ENCODE assay signal across 13 cellular contexts in the genomic region with DNA sequence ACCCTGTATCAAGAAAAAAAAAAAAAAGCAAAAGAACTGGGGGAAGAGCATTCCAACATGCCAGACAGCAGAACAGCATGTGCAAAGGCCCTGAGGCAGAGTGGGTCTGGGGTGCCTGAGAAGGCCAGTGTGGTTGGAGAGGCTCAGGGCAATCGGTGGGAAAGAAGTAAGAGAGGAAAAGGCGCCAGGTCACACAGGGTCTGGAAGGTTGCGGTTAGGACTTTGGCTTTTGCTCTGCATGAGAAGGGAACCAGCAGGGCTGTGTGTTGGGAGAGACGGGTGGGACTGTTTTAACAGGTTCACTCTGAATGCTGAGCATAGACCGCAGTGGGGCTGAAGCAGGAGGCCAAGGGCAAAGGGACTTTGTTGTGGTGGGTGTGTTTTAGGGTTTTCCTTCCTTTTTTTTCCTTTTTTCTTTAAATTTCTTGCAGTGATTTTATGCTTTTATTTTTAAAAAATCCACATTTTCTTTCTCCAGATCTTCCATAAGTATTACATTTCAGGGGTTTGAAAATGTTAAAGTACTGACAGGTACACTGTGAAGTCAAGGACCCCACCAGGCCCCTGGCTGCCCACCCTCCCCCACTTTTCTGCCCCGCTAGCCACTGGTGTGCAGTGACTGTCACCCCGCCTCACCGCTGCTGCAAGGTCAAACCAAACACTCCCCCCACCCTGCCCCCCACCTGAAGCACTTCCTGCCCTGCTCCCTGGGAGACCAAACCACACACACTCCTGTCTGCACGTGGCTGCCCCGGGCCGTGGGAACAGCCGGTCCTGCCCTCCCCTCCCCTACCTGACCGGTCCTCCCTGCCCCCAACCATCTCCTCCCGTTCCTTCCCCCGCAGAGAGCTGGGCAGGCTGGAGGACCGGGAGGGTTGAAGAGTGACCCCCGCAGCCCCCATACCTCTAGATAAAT. TPM values are rescaled to one million over a fixed set of nuclear protein-coding genes. Genes with fewer than 3 reads are reported as not detected.
DNase-seq lines count a peak whose midpoint lies in the region; ATAC-seq and TF ChIP-seq lines count a peak whose summit lies in the region.
"Had no signal": no experiment of that assay in that cellular context is flagged by ENCODE, and none has a peak within 500 bp of the region (broad histone marks: within the 10 kb centered on the region; RNA-seq: fewer than 3 reads in every experiment).

No MANE protein-coding gene starts in this region.

- TF ChIP-seq POLR2A in testis (IDR thresholded peaks at IDR 0.05) (no peak), prostate gland (IDR thresholded peaks at IDR 0.05) (no peak)

- peak overlapping the region; percentile 79 for H3K27ac Mint-ChIP-seq in activated CD8-positive, alpha-beta T cell treated with anti-CD3 and anti-CD28 coated beads for 36 hours

- H3K36me3 Mint-ChIP-seq in activated CD8-positive, alpha-beta T cell treated with anti-CD3 and anti-CD28 coated beads for 36 hours (ENCODE audit: low read depth), result no peaks in the 10 kb centered on the region

- H3K4me1 Mint-ChIP-seq in activated CD8-positive, alpha-beta T cell treated with anti-CD3 and anti-CD28 coated beads for 36 hours (ENCODE audit: low read depth), result peaks cover 57% of the 10 kb centered on the region

- 41 to 45% methylated on average over 17 of the region's 17 CpGs for WGBS in testis, 2 donors
- WGBS in prostate gland, result 49% methylated on average over 17 of the region's 17 CpGs

- DNase-seq in activated CD8-positive, alpha-beta memory T cell treated with anti-CD3 and anti-CD28 coated beads for 24 hours, result peak; percentile 67
- no peak for DNase-seq in activated CD8-positive, alpha-beta memory T cell treated with anti-CD3 and anti-CD28 coated beads, Interleukin-2, amount 50 U/mL, for 4 hours
- DNase-seq in activated CD8-positive, alpha-beta T cell treated with anti-CD3 and anti-CD28 coated beads for 36 hours, result peak; percentile 49
- DNase-seq in kidney epithelial cell (ENCODE audit: low read depth), result peak; percentile 45
- peak; percentile 43 for DNase-seq in testis
- DNase-seq in D341Med (ENCODE audit: low spot score), result no peak
- DNase-seq in prostate gland (ENCODE audit: low spot score), result no peak
- DNase-seq: NCI-H1105 treated with DMSO at 0.1 percent for 48 hours, ovary had no signal

- POLR2A ChIA-PET in activated CD8-positive, alpha-beta T cell treated with anti-CD3 and anti-CD28 coated beads for 36 hours (lab: Charles Lee), result interaction anchor here (0.8 kb wide), 1 partner anchor 14 kb away, joined by 3 read pairs; no protein-coding TSS in a partner anchor

- H3K27me3 ChIP-seq in kidney epithelial cell (ENCODE audit: control insufficient read depth, insufficient read depth, low read length), result peaks cover 20% of the 10 kb centered on the region
- no peaks in the 10 kb centered on the region for H3K27me3 ChIP-seq in testis
- H3K27me3 ChIP-seq in prostate gland (replicated peaks; ENCODE audit: insufficient read depth), result no peaks in the 10 kb centered on the region
- H3K27me3 ChIP-seq: ovary had no signal

- ATAC-seq in activated CD8-positive, alpha-beta T cell treated with anti-CD3 and anti-CD28 coated beads for 36 hours, result no peak
- ATAC-seq in HG03354 (IDR thresholded peaks at IDR 0.05; ENCODE audit: poor library complexity, severe bottlenecking, unreplicated experiment), result no peak

- CTCF ChIA-PET in activated CD8-positive, alpha-beta T cell treated with anti-CD3 and anti-CD28 coated beads for 36 hours (lab: Charles Lee), result interaction anchor here (0.8 kb wide), 1 partner anchor 38 kb away, joined by 6 read pairs; no protein-coding TSS in a partner anchor

- H3K36me3 ChIP-seq in kidney epithelial cell (ENCODE audit: control insufficient read depth, insufficient read depth, low read length), result no peaks in the 10 kb centered on the region
- no peaks in the 10 kb centered on the region for H3K36me3 ChIP-seq in testis (ENCODE audit: low read depth, missing control alignments)
- H3K36me3 ChIP-seq in prostate gland, result no peaks in the 10 kb centered on the region
- H3K36me3 ChIP-seq: cardiac muscle cell, ovary had no signal

- H3K27me3 Mint-ChIP-seq in activated CD8-positive, alpha-beta T cell treated with anti-CD3 and anti-CD28 coated beads for 36 hours, result no peaks in the 10 kb centered on the region

- no peak overlapping the region for H3K4me3 ChIP-seq in kidney epithelial cell (ENCODE audit: low read depth, low read length)
- H3K4me3 ChIP-seq in testis, result no peak overlapping the region
- no peak overlapping the region for H3K4me3 ChIP-seq in prostate gland
- H3K4me3 ChIP-seq: cardiac muscle cell, ovary had no signal

- no peak overlapping the region for H3K4me3 Mint-ChIP-seq in activated CD8-positive, alpha-beta T cell treated with anti-CD3 and anti-CD28 coated beads for 36 hours

- no peak for TF ChIP-seq CTCF in activated CD8-positive, alpha-beta T cell treated with anti-CD3 and anti-CD28 coated beads for 36 hours (IDR thresholded peaks at IDR 0.05)
- no peak for TF ChIP-seq CTCF in kidney epithelial cell (IDR thresholded peaks at IDR 0.05; ENCODE audit: insufficient read depth, low read length, poor library complexity, severe bottlenecking)
- TF ChIP-seq CTCF in testis (IDR thresholded peaks at IDR 0.05), result no peak
- no peak for TF ChIP-seq CTCF in prostate gland (IDR thresholded peaks at IDR 0.05)

- H3K9me3 ChIP-seq in testis, result no peaks in the 10 kb centered on the region
- H3K9me3 ChIP-seq in prostate gland, result no peaks in the 10 kb centered on the region
- H3K9me3 ChIP-seq: ovary had no signal

- H3K9me3 Mint-ChIP-seq in activated CD8-positive, alpha-beta T cell treated with anti-CD3 and anti-CD28 coated beads for 36 hours, result no peaks in the 10 kb centered on the region

- H3K27ac ChIP-seq in testis (peak overlapping the region in 1 of 2 donors; percentile 30), prostate gland (no peak overlapping the region)
- H3K27ac ChIP-seq: cardiac muscle cell, ovary had no signal

- H3K4me1 ChIP-seq in testis (peaks cover 42% of the 10 kb centered on the region), prostate gland (replicated peaks) (no peaks in the 10 kb centered on the region)

- intact Hi-C loops in activated CD8-positive, alpha-beta T cell treated with anti-CD3 and anti-CD28 coated beads for 36 hours (cut with micrococcal nuclease), result no loop called here
- intact Hi-C loops in testis (cut with DNase I; ENCODE audit: low total_unique reads) (no loop called here), prostate gland (cut with DNase I) (no loop called here)

RNA-seq across cellular contexts. Expression of a gene that starts 30.0 kb away (rescaled TPM):
- total RNA-seq in activated CD8-positive, alpha-beta T cell treated with anti-CD3 and anti-CD28 coated beads for 36 hours, result 1 to 10 TPM; 2.9 to 3.4 TPM
- total RNA-seq in kidney epithelial cell (0.89 and 1.8 TPM in 2 replicates), testis (10 to 100 TPM; 22.8 to 26.9 TPM), prostate gland (10 to 100 TPM in 1 of 2 donors, 1 to 10 TPM in 1; 2.6 to 21.2 TPM)
- polyA plus RNA-seq in testis (ENCODE audit: insufficient read depth, low read depth, low replicate concordance), result 15.0 TPM
- total RNA-seq: T-helper 2 cell treated with Interferon-gamma antibody and Interleukin-4, amounts not matched to agents 100 ng/mL and 5 ng/mL, for 36 hours had no signal

RNA-seq across cellular contexts. Expression of a gene that starts 49.1 kb away (rescaled TPM):
- total RNA-seq in activated CD8-positive, alpha-beta T cell treated with anti-CD3 and anti-CD28 coated beads for 36 hours, result 10 to 100 TPM in 1 of 2 experiments, 1 to 10 TPM in 1; 9.8 to 12.4 TPM
- 1.1 and 1.8 TPM in 2 replicates for total RNA-seq in kidney epithelial cell
- 10 to 100 TPM; 18.2 to 20.1 TPM for total RNA-seq in testis
- polyA plus RNA-seq in testis (ENCODE audit: insufficient read depth, low read depth, low replicate concordance), result 5.0 TPM
- total RNA-seq in prostate gland, result 1 to 10 TPM; 1.6 to 9.9 TPM
- polyA plus RNA-seq: AG04450 had no signal

Comparison
In these comparisons a context has a peak if more than half of its experiments do, and no peak if none do; other contexts are left out.
1. DNase-seq: peak in activated CD8-positive, alpha-beta memory T cell treated with anti-CD3 and anti-CD28 coated beads for 24 hours (single experiment), activated CD8-positive, alpha-beta T cell treated with anti-CD3 and anti-CD28 coated beads for 36 hours (single experiment), kidney epithelial cell (single experiment) and testis (single experiment); none in activated CD8-positive, alpha-beta memory T cell treated with anti-CD3 and anti-CD28 coated beads, Interleukin-2, amount 50 U/mL, for 4 hours (single experiment), D341Med (single experiment) and prostate gland (single experiment).